Comparison of ENCODE assay signal across 10 cellular contexts in genomic region chr12:31321565-31322228, GRCh38. TPM values are rescaled to one million over a fixed set of nuclear protein-coding genes. Genes with fewer than 3 reads are reported as not detected.
DNase-seq lines count a peak whose midpoint lies in the region; ATAC-seq and TF ChIP-seq lines count a peak whose summit lies in the region.
"Had no signal": no experiment of that assay in that cellular context is flagged by ENCODE, and none has a peak within 500 bp of the region (broad histone marks: within the 10 kb centered on the region; RNA-seq: fewer than 3 reads in every experiment).

No MANE protein-coding gene starts in this region.

- CTCF ChIA-PET in SK-N-SH (lab: Yijun Ruan, JAX): interaction anchor here (1.3 kb wide), 1 partner anchor 50 kb away, joined by 5 read pairs; no protein-coding TSS in a partner anchor

- TF ChIP-seq CTCF in SK-N-SH (IDR thresholded peaks at IDR 0.05) (no peak), OCI-LY3 (IDR thresholded peaks at IDR 0.05; ENCODE audit: low read depth, low read length) (no peak), cardiac fibroblast (IDR thresholded peaks at IDR 0.05; ENCODE audit: low read depth, low read length) (no peak), nephron progenitor cell (IDR thresholded peaks at IDR 0.05) (no peak), Peyer's patch (IDR thresholded peaks at IDR 0.05) (no peak)

- H3K9me3 ChIP-seq in SK-N-SH (no peaks in the 10 kb centered on the region), OCI-LY3 (ENCODE audit: insufficient read depth, low read length) (no peaks in the 10 kb centered on the region), Peyer's patch (no peaks in the 10 kb centered on the region)
- H3K9me3 ChIP-seq: gastroesophageal sphincter had no signal

- peaks cover 31% of the 10 kb centered on the region for H4K20me1 ChIP-seq in SK-N-SH (ENCODE audit: insufficient read depth)
- H4K20me1 ChIP-seq in OCI-LY3 (ENCODE audit: insufficient read depth, low read length): peaks cover 69% of the 10 kb centered on the region

- H3K4me3 Mint-ChIP-seq in nephron progenitor cell: peak overlapping the region; percentile 100

- ATAC-seq in SK-N-SH treated with all-trans-retinoic acid at 6 μM for 48 hours: no peak
- no peak for ATAC-seq in HG03342 (IDR thresholded peaks at IDR 0.05; ENCODE audit: unreplicated experiment)
- ATAC-seq: gastroesophageal sphincter had no signal

- TF ChIP-seq EP300 in SK-N-SH (IDR thresholded peaks at IDR 0.05; ENCODE audit: borderline replicate concordance in 1 of 2, low read depth in 1 of 2, low read length in 1 of 2): no peak

- peaks cover 91% of the 10 kb centered on the region for H3K79me2 ChIP-seq in SK-N-SH (ENCODE audit: insufficient read depth)
- H3K79me2 ChIP-seq in OCI-LY3 (ENCODE audit: low read length): peaks cover 96% of the 10 kb centered on the region

- peaks cover 19% of the 10 kb centered on the region for H3F3A ChIP-seq in SK-N-SH (replicated peaks; ENCODE audit: insufficient read depth)

- no peak for DNase-seq in SK-N-SH
- DNase-seq in cardiac fibroblast (ENCODE audit: low read depth in 2 of 2): peak; percentile 54 to 63
- DNase-seq in nephron progenitor cell: no peak
- DNase-seq in Peyer's patch: no peak
- DNase-seq in caudate nucleus (lab: John Stamatoyannopoulos, UW): no peak
- DNase-seq: RPMI8226 had no signal

- TF ChIP-seq POLR2A in Peyer's patch (IDR thresholded peaks at IDR 0.05): no peak

- H3K9me3 Mint-ChIP-seq in nephron progenitor cell: no peaks in the 10 kb centered on the region

- WGBS in SK-N-SH (ENCODE audit: low lambda C conversion rate): 63% methylated on average over 3 of the region's 3 CpGs

- H3K4me1 Mint-ChIP-seq in nephron progenitor cell: peaks cover 70% of the 10 kb centered on the region

- H3K27me3 ChIP-seq in SK-N-SH (ENCODE audit: insufficient read depth) (no peaks in the 10 kb centered on the region), OCI-LY3 (ENCODE audit: low read depth, low read length) (no peaks in the 10 kb centered on the region), Peyer's patch (no peaks in the 10 kb centered on the region)
- H3K27me3 ChIP-seq: gastroesophageal sphincter had no signal

- H3K4me1 ChIP-seq in SK-N-SH (ENCODE audit: control insufficient read depth in 1 of 2, insufficient read depth in 2 of 2, low read depth in 1 of 2, low read length in 1 of 2) (peaks cover 13 to 38% of the 10 kb centered on the region in 2 experiments; a peak in 3 of 4 replicates), OCI-LY3 (ENCODE audit: low read length) (peaks cover 54% of the 10 kb centered on the region), Peyer's patch (peaks cover 0 to 26% (median 9%) of the 10 kb centered on the region in 4 donors)

- H3K27ac Mint-ChIP-seq in nephron progenitor cell: peak overlapping the region; percentile 73

- POLR2A ChIA-PET in SK-N-SH (lab: Yijun Ruan, JAX): no interaction called here

- no peak overlapping the region for H3K4me3 ChIP-seq in SK-N-SH (ENCODE audit: low read depth in 2 of 2, low read length in 1 of 2)
- H3K4me3 ChIP-seq in OCI-LY3 (ENCODE audit: low read length): peak overlapping the region; percentile 94
- H3K4me3 ChIP-seq in cardiac fibroblast (replicated peaks in 1 of 2; ENCODE audit: low read depth in 2 of 2, low read length in 2 of 2): no peak overlapping the region
- H3K4me3 ChIP-seq in Peyer's patch: no peak overlapping the region

- H3K9ac ChIP-seq in SK-N-SH (peak overlapping the region; percentile 86; the same call in 1 of the 2 replicates), OCI-LY3 (ENCODE audit: low read length) (peak overlapping the region; percentile 98)

- H3K4me2 ChIP-seq in SK-N-SH (peak overlapping the region; percentile 97), OCI-LY3 (ENCODE audit: low read length) (peak overlapping the region; percentile 90)

- no peaks in the 10 kb centered on the region for H3K9me2 ChIP-seq in SK-N-SH

- H3K27ac ChIP-seq in SK-N-SH (ENCODE audit: low read depth in 2 of 2, low read length in 1 of 2) (peak overlapping the region; percentile 16 to 83; a peak in 3 of 4 replicates), OCI-LY3 (ENCODE audit: low read length) (peak overlapping the region; percentile 84), Peyer's patch (no peak overlapping the region), caudate nucleus (ENCODE audit: low read depth, low read length) (no peak overlapping the region)

- no peak for TF ChIP-seq RAD21 in SK-N-SH (IDR thresholded peaks at IDR 0.05; ENCODE audit: low read length)

- H3K27me3 Mint-ChIP-seq in nephron progenitor cell (ENCODE audit: low read depth, poor library complexity): no peaks in the 10 kb centered on the region

- H2AFZ ChIP-seq in SK-N-SH (ENCODE audit: low read depth) (no peak overlapping the region), OCI-LY3 (ENCODE audit: low read depth, low read length) (no peak overlapping the region)

- peaks cover 23% of the 10 kb centered on the region for H3K36me3 Mint-ChIP-seq in nephron progenitor cell (ENCODE audit: low read depth)

- H3K36me3 ChIP-seq in SK-N-SH (replicated peaks in 1 of 2; ENCODE audit: control insufficient read depth in 1 of 2, insufficient read depth in 2 of 2, low read length in 1 of 2): no peaks in the 10 kb centered on the region
- H3K36me3 ChIP-seq in OCI-LY3 (replicated peaks; ENCODE audit: low read depth, low read length): peaks cover 14% of the 10 kb centered on the region
- H3K36me3 ChIP-seq in Peyer's patch: no peaks in the 10 kb centered on the region
- H3K36me3 ChIP-seq: gastroesophageal sphincter had no signal

TF ChIP-seq in SK-N-SH, 30 proteins besides CTCF, POLR2A, EP300 and RAD21 (continues in another document):
- TF ChIP-seq TAF1 (IDR thresholded peaks at IDR 0.05; ENCODE audit: borderline replicate concordance, low read depth, low read length) (no peak), JUND (IDR thresholded peaks at IDR 0.05) (no peak), IRF3 (IDR thresholded peaks at IDR 0.05; ENCODE audit: low read depth, low read length) (no peak), ELF1 (IDR thresholded peaks at IDR 0.05) (no peak)
- TF ChIP-seq, protein P1, sequence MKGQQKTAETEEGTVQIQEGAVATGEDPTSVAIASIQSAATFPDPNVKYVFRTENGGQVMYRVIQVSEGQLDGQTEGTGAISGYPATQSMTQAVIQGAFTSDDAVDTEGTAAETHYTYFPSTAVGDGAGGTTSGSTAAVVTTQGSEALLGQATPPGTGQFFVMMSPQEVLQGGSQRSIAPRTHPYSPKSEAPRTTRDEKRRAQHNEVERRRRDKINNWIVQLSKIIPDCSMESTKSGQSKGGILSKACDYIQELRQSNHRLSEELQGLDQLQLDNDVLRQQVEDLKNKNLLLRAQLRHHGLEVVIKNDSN (IDR thresholded peaks at IDR 0.05; ENCODE audit: borderline replicate concordance, low read depth): no peak
- TF ChIP-seq, protein P2, sequence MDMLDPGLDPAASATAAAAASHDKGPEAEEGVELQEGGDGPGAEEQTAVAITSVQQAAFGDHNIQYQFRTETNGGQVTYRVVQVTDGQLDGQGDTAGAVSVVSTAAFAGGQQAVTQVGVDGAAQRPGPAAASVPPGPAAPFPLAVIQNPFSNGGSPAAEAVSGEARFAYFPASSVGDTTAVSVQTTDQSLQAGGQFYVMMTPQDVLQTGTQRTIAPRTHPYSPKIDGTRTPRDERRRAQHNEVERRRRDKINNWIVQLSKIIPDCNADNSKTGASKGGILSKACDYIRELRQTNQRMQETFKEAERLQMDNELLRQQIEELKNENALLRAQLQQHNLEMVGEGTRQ (IDR thresholded peaks at IDR 0.05; ENCODE audit: borderline replicate concordance, low read depth, low read length): no peak

TF ChIP-seq in SK-N-SH treated with all-trans-retinoic acid at 6 μM for 48 hours, 23 proteins besides CTCF, POLR2A, EP300 and RAD21 (continues in another document):
- TF ChIP-seq, protein P3, sequence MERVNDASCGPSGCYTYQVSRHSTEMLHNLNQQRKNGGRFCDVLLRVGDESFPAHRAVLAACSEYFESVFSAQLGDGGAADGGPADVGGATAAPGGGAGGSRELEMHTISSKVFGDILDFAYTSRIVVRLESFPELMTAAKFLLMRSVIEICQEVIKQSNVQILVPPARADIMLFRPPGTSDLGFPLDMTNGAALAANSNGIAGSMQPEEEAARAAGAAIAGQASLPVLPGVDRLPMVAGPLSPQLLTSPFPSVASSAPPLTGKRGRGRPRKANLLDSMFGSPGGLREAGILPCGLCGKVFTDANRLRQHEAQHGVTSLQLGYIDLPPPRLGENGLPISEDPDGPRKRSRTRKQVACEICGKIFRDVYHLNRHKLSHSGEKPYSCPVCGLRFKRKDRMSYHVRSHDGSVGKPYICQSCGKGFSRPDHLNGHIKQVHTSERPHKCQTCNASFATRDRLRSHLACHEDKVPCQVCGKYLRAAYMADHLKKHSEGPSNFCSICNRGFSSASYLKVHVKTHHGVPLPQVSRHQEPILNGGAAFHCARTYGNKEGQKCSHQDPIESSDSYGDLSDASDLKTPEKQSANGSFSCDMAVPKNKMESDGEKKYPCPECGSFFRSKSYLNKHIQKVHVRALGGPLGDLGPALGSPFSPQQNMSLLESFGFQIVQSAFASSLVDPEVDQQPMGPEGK (CRISPR knock-in tag; IDR thresholded peaks at IDR 0.05; ENCODE audit: borderline replicate concordance): no peak
- TF ChIP-seq ARNTL (CRISPR knock-in tag; IDR thresholded peaks at IDR 0.05; ENCODE audit: borderline replicate concordance, low read depth): no peak
- no peak for TF ChIP-seq ZNF70 (CRISPR knock-in tag; IDR thresholded peaks at IDR 0.05)
- TF ChIP-seq ZC3H10 (CRISPR knock-in tag; IDR thresholded peaks at IDR 0.05): no peak
- TF ChIP-seq ESRRG (CRISPR knock-in tag; IDR thresholded peaks at IDR 0.05): no peak
- no peak for TF ChIP-seq ZFP30 (CRISPR knock-in tag; IDR thresholded peaks at IDR 0.05)
- TF ChIP-seq ZNF8 (CRISPR knock-in tag; IDR thresholded peaks at IDR 0.05): no peak
- TF ChIP-seq PPARA (CRISPR knock-in tag; IDR thresholded peaks at IDR 0.05; ENCODE audit: borderline replicate concordance): no peak
- TF ChIP-seq ZFP3 (CRISPR knock-in tag; IDR thresholded peaks at IDR 0.05): no peak
- TF ChIP-seq OSR1 (CRISPR knock-in tag; IDR thresholded peaks at IDR 0.05): no peak
- TF ChIP-seq RARB (CRISPR knock-in tag; IDR thresholded peaks at IDR 0.05): no peak
- no peak for TF ChIP-seq ISL1 (CRISPR knock-in tag; IDR thresholded peaks at IDR 0.05)
- no peak for TF ChIP-seq TOX (CRISPR knock-in tag; IDR thresholded peaks at IDR 0.05; ENCODE audit: borderline replicate concordance)
- TF ChIP-seq CSDC2 (CRISPR knock-in tag; IDR thresholded peaks at IDR 0.05): no peak
- TF ChIP-seq SNAI2 (CRISPR knock-in tag; IDR thresholded peaks at IDR 0.05): no peak
- TF ChIP-seq TCF4 (CRISPR knock-in tag; IDR thresholded peaks at IDR 0.05; ENCODE audit: borderline replicate concordance): no peak

RNA-seq across cellular contexts. Expression of gene SINHCAF, which starts 4.3 kb away (rescaled TPM):
- polyA plus RNA-seq in SK-N-SH (2012; rRNA removed): 22.2 and 24.3 TPM in 2 replicates
- 37.0 and 47.4 TPM in 2 replicates for polyA plus RNA-seq in SK-N-SH (2012; cell fraction: cytosol; rRNA removed)
- polyA plus RNA-seq in SK-N-SH (2012; cell fraction: nucleus; rRNA removed): 8.4 and 19.6 TPM in 2 replicates
- 100 to 1,000 TPM in 1 of 4 donors, 10 to 100 TPM in 3; 39.9 to 109 (median 53.7) TPM for total RNA-seq in Peyer's patch

Comparison
In these comparisons a context has a peak if more than half of its experiments do, and no peak if none do; other contexts are left out.
1. DNase-seq: peak in cardiac fibroblast (2 of 2); none in SK-N-SH (single experiment), nephron progenitor cell (single experiment), Peyer's patch (0 of 3) and caudate nucleus (0 of 61).
2. H3K27ac ChIP-seq: peak in SK-N-SH (2 of 2) and OCI-LY3 (single experiment); none in Peyer's patch (0 of 4) and caudate nucleus (single experiment).